In genomic region chr5:181191526-181192336, GRCh38 we compare ENCODE assay signal across 8 cellular contexts. TPM values are rescaled to one million over a fixed set of nuclear protein-coding genes. Genes with fewer than 3 reads are reported as not detected.
DNase-seq lines count a peak whose midpoint lies in the region; ATAC-seq and TF ChIP-seq lines count a peak whose summit lies in the region.

No MANE protein-coding gene starts in this region.

- TF ChIP-seq CTCF in DND-41 (IDR thresholded peaks at IDR 0.05; ENCODE audit: borderline replicate concordance, extremely low read depth, low read length, poor library complexity, severe bottlenecking), result no peak
- TF ChIP-seq CTCF in foreskin fibroblast (IDR thresholded peaks at IDR 0.05; ENCODE audit: low read depth, low read length), result no peak
- TF ChIP-seq CTCF in omental fat pad (IDR thresholded peaks at IDR 0.05), result no peak
- TF ChIP-seq CTCF in thoracic aorta (IDR thresholded peaks at IDR 0.05), result no peak

- ATAC-seq in DND-41 (ENCODE audit: insufficient read depth, low read depth) (peak; percentile 73), GM21786 (IDR thresholded peaks at IDR 0.05; ENCODE audit: unreplicated experiment) (peak; percentile 56), omental fat pad (ENCODE audit: low FRiP score) (peak; percentile 76), thoracic aorta (ENCODE audit: insufficient number of reproducible peaks, low FRiP score, low read depth) (peak; percentile 83)

- no peaks in the 10 kb centered on the region; the same call in 1 of the 2 replicates for H3K36me3 ChIP-seq in DND-41 (ENCODE audit: insufficient read depth, low read length)
- H3K36me3 ChIP-seq in thoracic aorta, result no peaks in the 10 kb centered on the region

- H4K20me1 ChIP-seq in DND-41 (ENCODE audit: insufficient read depth, low read length), result no peaks in the 10 kb centered on the region

- peak overlapping the region; percentile 90 for H3K27ac ChIP-seq in DND-41 (ENCODE audit: low read length)
- peak overlapping the region; percentile 89 to 94 for H3K27ac ChIP-seq in thoracic aorta

- H3K4me3 ChIP-seq in DND-41 (ENCODE audit: low read depth in 1 of 2, low read length in 2 of 2), result peak overlapping the region; percentile 81 to 92
- peak overlapping the region; percentile 58 to 92 for H3K4me3 ChIP-seq in foreskin fibroblast (ENCODE audit: low read depth in 1 of 2, low read length in 2 of 2)
- H3K4me3 ChIP-seq in thoracic aorta, result peak overlapping the region; percentile 99

- peak overlapping the region; percentile 85 for H3K9ac ChIP-seq in DND-41 (ENCODE audit: low read depth, low read length)

- DNase-seq in DND-41 (peak; percentile 94), LoVo (ENCODE audit: low spot score) (peak; percentile 97), activated T-helper 1 cell treated with Interleukin-2 at 50 U/mL for 16 hours (ENCODE audit: low read depth) (peak; percentile 94), foreskin fibroblast (peak; percentile 95 to 98), omental fat pad (ENCODE audit: low spot score) (peak; percentile 91), thoracic aorta (ENCODE audit: low spot score) (peak; percentile 76), DMS53 treated with DMSO at 0.1 percent for 48 hours (lab: John Stamatoyannopoulos, UW; ENCODE audit: unreplicated experiment) (no peak)

- peaks cover 9% of the 10 kb centered on the region for H3K79me2 ChIP-seq in DND-41 (ENCODE audit: insufficient read depth, low read length)

- no peaks in the 10 kb centered on the region for H3K27me3 ChIP-seq in DND-41 (ENCODE audit: insufficient read depth, low read length, poor library complexity)
- no peaks in the 10 kb centered on the region for H3K27me3 ChIP-seq in thoracic aorta (replicated peaks; ENCODE audit: insufficient read depth)

- H3K9me3 ChIP-seq in DND-41 (ENCODE audit: insufficient read depth, low read length, severe bottlenecking) (no peaks in the 10 kb centered on the region), thoracic aorta (no peaks in the 10 kb centered on the region)

- peak overlapping the region; percentile 94 for H2AFZ ChIP-seq in DND-41 (ENCODE audit: low read depth, low read length)

- H3K4me1 ChIP-seq in DND-41 (ENCODE audit: insufficient read depth, low read length) (peaks cover 42% of the 10 kb centered on the region), thoracic aorta (ENCODE audit: control insufficient read depth in 1 of 2, low read depth in 2 of 2) (peaks cover 4 to 8% of the 10 kb centered on the region in 2 donors)

- H3K4me2 ChIP-seq in DND-41 (ENCODE audit: insufficient read depth, low read length), result peak overlapping the region; percentile 100

RNA-seq across cellular contexts. Expression of gene TRIM7, which starts 13.3 kb away (rescaled TPM):
- 1 to 10 TPM in 2 of 4 donors, under 1 TPM in 2; 0.79 to 2.9 (median 1.1) TPM for total RNA-seq in omental fat pad
- total RNA-seq in thoracic aorta, result 10 to 100 TPM; 11.4 to 14.7 TPM

RNA-seq across cellular contexts. Expression of gene TRIM41, which starts 31.4 kb away (rescaled TPM):
- total RNA-seq in omental fat pad (10 to 100 TPM in 3 of 4 donors, 1 to 10 TPM in 1; 9.8 to 16.4 (median 12.6) TPM), thoracic aorta (10 to 100 TPM; 12.2 to 12.4 TPM)

RNA-seq across cellular contexts. Expression of gene OR2V2, which starts 44.3 kb away (rescaled TPM):
- total RNA-seq in omental fat pad (not detected), thoracic aorta (not detected)

RNA-seq across cellular contexts. Expression of gene RACK1, which starts 52.0 kb away (rescaled TPM):
- 1,000 to 10,000 TPM; 1,928 to 2,385 (median 2,165) TPM for total RNA-seq in omental fat pad
- total RNA-seq in thoracic aorta, result 1,000 to 10,000 TPM; 1,534 to 1,629 TPM
